Comparison of ENCODE assay signal across 20 cellular contexts in the genomic region with DNA sequence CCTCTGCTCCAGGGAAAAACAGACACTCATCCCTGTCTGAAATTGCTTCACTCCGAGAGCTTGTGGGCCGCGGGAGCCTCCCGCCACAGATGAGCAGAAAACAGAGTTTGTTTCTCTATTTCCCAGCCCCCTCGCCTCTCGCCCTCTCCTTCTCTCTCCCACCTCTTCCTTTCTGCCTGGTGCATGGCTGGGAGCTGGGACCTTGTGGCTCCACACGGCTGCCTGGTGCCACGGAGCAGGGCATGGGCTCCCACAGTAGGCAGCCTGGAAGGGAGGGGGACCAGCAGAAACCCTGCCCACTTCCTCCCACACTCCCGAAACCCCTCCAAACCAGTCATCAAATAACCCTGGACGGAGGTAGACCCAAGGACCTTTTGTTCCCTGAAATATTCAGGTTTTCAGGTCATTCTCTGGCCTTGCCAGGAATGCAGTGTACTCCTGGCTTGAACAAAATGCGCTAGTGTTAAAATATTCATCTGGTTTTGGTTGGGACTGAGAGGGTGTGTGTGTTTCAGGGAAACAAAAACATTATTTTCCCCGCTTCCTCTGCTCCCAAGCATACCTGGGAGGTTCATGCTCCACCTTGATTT.
"Had no signal": no experiment of that assay in that cellular context is flagged by ENCODE, and none has a peak within 500 bp of the region (broad histone marks: within the 10 kb centered on the region; RNA-seq: fewer than 3 reads in every experiment).

No MANE protein-coding gene starts in this region.

- H3K27ac ChIP-seq: cardiac muscle cell, foreskin keratinocyte, hepatocyte, left ventricle myocardium inferior, uterus had no signal

- H3K9me3 ChIP-seq: left ventricle myocardium inferior, uterus had no signal

- H3K4me3 ChIP-seq: cardiac muscle cell, hepatocyte, left ventricle myocardium inferior, uterus had no signal

- H3K27me3 ChIP-seq: cardiac muscle cell, foreskin keratinocyte, hepatocyte, uterus had no signal

- H3K36me3 ChIP-seq: cardiac muscle cell, left ventricle myocardium inferior, uterus had no signal

- H3K4me1 ChIP-seq: foreskin keratinocyte, uterus had no signal

- DNase-seq: activated CD4-positive, alpha-beta memory T cell treated with anti-CD3 and anti-CD28 coated beads for 36 hours; activated CD4-positive, alpha-beta T cell treated with anti-CD3 and anti-CD28 coated beads for 48 hours; activated naive CD4-positive, alpha-beta T cell treated with Interleukin-2 at 50 U/mL for 16 hours; activated naive CD8-positive, alpha-beta T cell treated with anti-CD3 and anti-CD28 coated beads for 36 hours; activated T-cell treated with anti-CD3 and anti-CD28 coated beads, Interleukin-2, amount 50 U/mL, for 48 hours; effector CD4-positive, alpha-beta T cell; foreskin keratinocyte; immature natural killer cell; left ventricle myocardium inferior; mammary epithelial cell; midbrain; natural killer cell; occipital lobe; stimulated activated CD4-positive, alpha-beta T cell treated with anti-CD3 and anti-CD28 coated beads, Interleukin-1b, Interleukin-23, amount 100 ng/mL, for 48 hours; stimulated activated naive CD8-positive, alpha-beta T cell treated with anti-CD3 and anti-CD28 coated beads, Interleukin-15, amount 100 ng/mL, for 72 hours; T-helper 9 cell; trophoblast cell; uterus had no signal
